ENCODE assay signal across 8 cellular contexts in genomic region chr11:73779084-73779902, GRCh38. TPM values are rescaled to one million over a fixed set of nuclear protein-coding genes. Genes with fewer than 3 reads are reported as not detected.
DNase-seq lines count a peak whose midpoint lies in the region; ATAC-seq and TF ChIP-seq lines count a peak whose summit lies in the region.

No MANE protein-coding gene starts in this region.

- peaks cover 7% of the 10 kb centered on the region for H3K4me1 ChIP-seq in CD4-positive, CD25-positive, alpha-beta regulatory T cell (ENCODE audit: control insufficient read depth, insufficient read depth, low read length, poor library complexity, severe bottlenecking)
- H3K4me1 ChIP-seq in liver (ENCODE audit: control insufficient read depth in 4 of 4, insufficient read depth in 4 of 4, low read length in 3 of 4): no peaks in the 10 kb centered on the region

- peak in 1 of 2 donors; percentile 57 for TF ChIP-seq RAD21 in liver (IDR thresholded peaks at IDR 0.05)

- no peaks in the 10 kb centered on the region for H3K36me3 ChIP-seq in CD4-positive, CD25-positive, alpha-beta regulatory T cell (ENCODE audit: control insufficient read depth, insufficient read depth, low read length)
- H3K36me3 ChIP-seq in liver (ENCODE audit: control insufficient read depth in 4 of 4, insufficient read depth in 3 of 4, low read depth in 1 of 4, low read length in 3 of 4): no peaks in the 10 kb centered on the region

- peak overlapping the region; percentile 59 to 99 for H3K9ac ChIP-seq in liver (ENCODE audit: low read depth in 1 of 2, low read length in 2 of 2)

- DNase-seq in CD4-positive, CD25-positive, alpha-beta regulatory T cell: peak; percentile 96 to 99 (median 97)
- DNase-seq in NCI-H774 (lab: John Stamatoyannopoulos, UW) (peak; percentile 99), dermis microvascular lymphatic vessel endothelial cell (ENCODE audit: low read depth in 2 of 2) (peak; percentile 96 to 99)
- peak; percentile 99 for DNase-seq in activated CD4-positive, alpha-beta T cell treated with anti-CD3 and anti-CD28 coated beads, Interleukin-2, amount 50 U/mL, for 48 hours
- peak; percentile 99 for DNase-seq in stimulated activated CD4-positive, alpha-beta T cell treated with anti-CD3 and anti-CD28 coated beads, Interleukin-4, amount 100 ng/mL, for 1 hour

- H3K36me3 Mint-ChIP-seq in CD4-positive, CD25-positive, alpha-beta regulatory T cell: no peaks in the 10 kb centered on the region

- under 1% methylated on average over 30 of the region's 30 CpGs for WGBS in liver

- peak overlapping the region; percentile 93 for H3K4me3 ChIP-seq in CD4-positive, CD25-positive, alpha-beta regulatory T cell (ENCODE audit: low read depth, low read length)
- peak overlapping the region; percentile 47 to 76 (median 52) for H3K4me3 ChIP-seq in liver (ENCODE audit: low read depth in 1 of 3, low read length in 3 of 3)

- H3K9me3 ChIP-seq in CD4-positive, CD25-positive, alpha-beta regulatory T cell (ENCODE audit: control insufficient read depth in 2 of 2, low read length in 2 of 2): no peaks in the 10 kb centered on the region
- H3K9me3 ChIP-seq in liver (ENCODE audit: control insufficient read depth in 4 of 4, low read length in 3 of 4): no peaks in the 10 kb centered on the region

- peak overlapping the region; percentile 97 for H3K27ac ChIP-seq in CD4-positive, CD25-positive, alpha-beta regulatory T cell (ENCODE audit: insufficient read depth, low read length, poor library complexity, severe bottlenecking)
- peak overlapping the region; percentile 75 to 95 for H3K27ac ChIP-seq in liver (ENCODE audit: low read depth in 1 of 2, low read length in 2 of 2)

- no peaks in the 10 kb centered on the region for H3K27me3 ChIP-seq in CD4-positive, CD25-positive, alpha-beta regulatory T cell (ENCODE audit: control insufficient read depth, insufficient read depth, low read length)
- no peaks in the 10 kb centered on the region for H3K27me3 ChIP-seq in liver (ENCODE audit: control insufficient read depth in 4 of 4, insufficient read depth in 4 of 4, low read length in 3 of 4)

- peaks cover 13% of the 10 kb centered on the region for H3K27me3 Mint-ChIP-seq in CD4-positive, CD25-positive, alpha-beta regulatory T cell

- peak overlapping the region; percentile 97 to 100 (median 99) for H3K27ac Mint-ChIP-seq in CD4-positive, CD25-positive, alpha-beta regulatory T cell

- H3K4me3 Mint-ChIP-seq in CD4-positive, CD25-positive, alpha-beta regulatory T cell: peak overlapping the region; percentile 87 to 95 (median 92)

- peaks cover 0 to 14% (median 4%) of the 10 kb centered on the region in 4 donors for H3K4me1 Mint-ChIP-seq in CD4-positive, CD25-positive, alpha-beta regulatory T cell

- peak; percentile 99 for ATAC-seq in CD4-positive, CD25-positive, alpha-beta regulatory T cell (ENCODE audit: low read depth in 2 of 2)
- ATAC-seq in GM19438 (IDR thresholded peaks at IDR 0.05; ENCODE audit: low read depth, unreplicated experiment) (peak; percentile 99), HG03571 (IDR thresholded peaks at IDR 0.05; ENCODE audit: unreplicated experiment) (peak; percentile 96)

- TF ChIP-seq CTCF in liver (IDR thresholded peaks at IDR 0.05; ENCODE audit: low read depth, low read length, missing input control): no peak

- no peaks in the 10 kb centered on the region for H3K9me3 Mint-ChIP-seq in CD4-positive, CD25-positive, alpha-beta regulatory T cell

TF ChIP-seq in liver, 16 proteins besides CTCF, POLR2A, EP300 and RAD21:
- TF ChIP-seq SP1 (IDR thresholded peaks at IDR 0.05) (peak; percentile 98), YY1 (IDR thresholded peaks at IDR 0.05) (peak; percentile 100), RXRA (IDR thresholded peaks at IDR 0.05) (peak; percentile 88 to 92), ATF3 (IDR thresholded peaks at IDR 0.05) (peak; percentile 96), FOXA1 (IDR thresholded peaks at IDR 0.05) (no peak), MAX (IDR thresholded peaks at IDR 0.05) (peak; percentile 96), REST (IDR thresholded peaks at IDR 0.05) (peak; percentile 87), GABPA (IDR thresholded peaks at IDR 0.05 in 1 of 2, conservative IDR thresholded peaks at IDR 0.05 in 1 of 2) (peak in 1 of 2 donors; percentile 80), HNF4G (IDR thresholded peaks at IDR 0.05) (peak; percentile 87), FOXA2 (IDR thresholded peaks at IDR 0.05) (peak; percentile 29), NR2F2 (IDR thresholded peaks at IDR 0.05) (peak; percentile 64), HNF4A (conservative IDR thresholded peaks at IDR 0.05) (peak; percentile 96 to 99), JUND (IDR thresholded peaks at IDR 0.05) (peak; percentile 100), ZBTB33 (IDR thresholded peaks at IDR 0.05) (peak; percentile 90), EGR1 (IDR thresholded peaks at IDR 0.05; ENCODE audit: low read depth in 2 of 2) (no peak), TAF1 (conservative IDR thresholded peaks at IDR 0.05) (peak; percentile 68)

RNA-seq across cellular contexts. Expression of gene MRPL48, which starts 8.4 kb away (rescaled TPM):
- 25.7 TPM for total RNA-seq in CD4-positive, CD25-positive, alpha-beta regulatory T cell
- polyA plus RNA-seq in CD4-positive, CD25-positive, alpha-beta regulatory T cell: 10 to 100 TPM; 53.6 to 70.8 (median 66.4) TPM
- total RNA-seq in dermis microvascular lymphatic vessel endothelial cell (23.9 and 34.0 TPM in 2 replicates), liver (10 to 100 TPM; 12.6 to 22.7 TPM)
- polyA plus RNA-seq in liver: 10 to 100 TPM; 17.3 to 34.1 TPM

RNA-seq across cellular contexts. Expression of gene RAB6A, which starts 18.4 kb away (rescaled TPM):
- 79.0 TPM for total RNA-seq in CD4-positive, CD25-positive, alpha-beta regulatory T cell
- polyA plus RNA-seq in CD4-positive, CD25-positive, alpha-beta regulatory T cell: 100 to 1,000 TPM; 108 to 124 (median 120) TPM
- total RNA-seq in dermis microvascular lymphatic vessel endothelial cell (80.4 and 90.9 TPM in 2 replicates), liver (100 to 1,000 TPM in 1 of 2 donors, 10 to 100 TPM in 1; 36.0 to 165 TPM)
- 10 to 100 TPM; 47.6 to 55.5 TPM for polyA plus RNA-seq in liver

Comparison
In these comparisons a context has a peak if more than half of its experiments do, and no peak if none do; other contexts are left out.
1. Peak in every context shown above with its lines: DNase-seq, ATAC-seq, H3K4me3 ChIP-seq and H3K27ac ChIP-seq.